1 cellular context compared by ENCODE assay signal in the genomic region with DNA sequence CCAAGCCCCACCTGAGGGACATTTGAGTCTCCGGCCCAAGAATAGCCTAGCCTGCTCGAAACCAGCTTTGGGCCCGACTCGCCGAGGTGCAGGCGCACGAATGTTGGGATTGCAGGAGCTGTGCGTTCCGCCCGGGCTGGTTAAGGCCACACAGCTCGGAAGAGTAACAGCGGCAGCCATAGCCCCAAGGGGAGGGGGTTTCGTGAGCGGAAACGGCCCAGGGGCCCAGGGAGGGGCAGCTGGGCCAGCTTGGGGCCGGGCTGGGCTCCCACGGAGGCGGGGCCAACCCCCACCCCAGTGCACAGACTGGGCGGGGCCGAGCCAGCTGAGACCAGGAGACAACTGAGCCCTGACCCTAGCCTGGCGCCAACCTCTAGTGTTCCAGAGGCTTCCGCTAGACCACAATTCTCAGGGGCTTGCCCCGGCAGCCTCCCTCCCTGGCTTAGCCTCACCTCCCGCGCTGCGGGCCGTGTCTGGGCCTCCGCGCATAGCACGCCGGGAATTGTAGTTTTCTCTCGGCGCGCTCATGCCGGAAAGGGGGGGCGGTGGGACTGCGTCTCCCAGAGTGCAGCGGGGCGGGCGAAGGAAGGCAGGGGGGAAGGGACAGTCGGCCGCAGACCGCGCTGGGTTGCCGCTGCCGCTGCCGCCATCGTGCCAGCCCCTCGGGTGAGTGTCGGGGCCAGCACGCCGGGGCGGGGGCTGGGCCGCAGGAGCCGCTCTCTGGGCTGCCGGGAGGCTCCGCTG.
TF ChIP-seq lines count a peak whose summit lies in the region.

NUTF2 (plus strand) TSS at position 614 of the 744 bp plus-strand sequence. CDS start 18,198 bp downstream, outside the sequence.

TF ChIP-seq in HepG2, 621 proteins besides CTCF, POLR2A, EP300 and RAD21 (continued from another document and continues in another):
- TF ChIP-seq, protein P1, sequence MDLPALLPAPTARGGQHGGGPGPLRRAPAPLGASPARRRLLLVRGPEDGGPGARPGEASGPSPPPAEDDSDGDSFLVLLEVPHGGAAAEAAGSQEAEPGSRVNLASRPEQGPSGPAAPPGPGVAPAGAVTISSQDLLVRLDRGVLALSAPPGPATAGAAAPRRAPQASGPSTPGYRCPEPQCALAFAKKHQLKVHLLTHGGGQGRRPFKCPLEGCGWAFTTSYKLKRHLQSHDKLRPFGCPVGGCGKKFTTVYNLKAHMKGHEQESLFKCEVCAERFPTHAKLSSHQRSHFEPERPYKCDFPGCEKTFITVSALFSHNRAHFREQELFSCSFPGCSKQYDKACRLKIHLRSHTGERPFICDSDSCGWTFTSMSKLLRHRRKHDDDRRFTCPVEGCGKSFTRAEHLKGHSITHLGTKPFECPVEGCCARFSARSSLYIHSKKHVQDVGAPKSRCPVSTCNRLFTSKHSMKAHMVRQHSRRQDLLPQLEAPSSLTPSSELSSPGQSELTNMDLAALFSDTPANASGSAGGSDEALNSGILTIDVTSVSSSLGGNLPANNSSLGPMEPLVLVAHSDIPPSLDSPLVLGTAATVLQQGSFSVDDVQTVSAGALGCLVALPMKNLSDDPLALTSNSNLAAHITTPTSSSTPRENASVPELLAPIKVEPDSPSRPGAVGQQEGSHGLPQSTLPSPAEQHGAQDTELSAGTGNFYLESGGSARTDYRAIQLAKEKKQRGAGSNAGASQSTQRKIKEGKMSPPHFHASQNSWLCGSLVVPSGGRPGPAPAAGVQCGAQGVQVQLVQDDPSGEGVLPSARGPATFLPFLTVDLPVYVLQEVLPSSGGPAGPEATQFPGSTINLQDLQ (CRISPR knock-in tag; IDR thresholded peaks at IDR 0.05): no peak
- peak; percentile 60 for TF ChIP-seq THRA (CRISPR knock-in tag; IDR thresholded peaks at IDR 0.05; ENCODE audit: borderline replicate concordance)
- TF ChIP-seq RXRA (CRISPR knock-in tag; IDR thresholded peaks at IDR 0.05): peak; percentile 95
- TF ChIP-seq FOXA3 (CRISPR knock-in tag; IDR thresholded peaks at IDR 0.05): peak; percentile 59
- TF ChIP-seq DNMT3B (CRISPR knock-in tag; conservative IDR thresholded peaks at IDR 0.05): 0 out of 2 replicates have a peak, but pooled peaks have one; percentile 23
- TF ChIP-seq REXO4 (CRISPR knock-in tag; IDR thresholded peaks at IDR 0.05; ENCODE audit: borderline replicate concordance): no peak
- no peak for TF ChIP-seq ETV6 (CRISPR knock-in tag; conservative IDR thresholded peaks at IDR 0.05)
- TF ChIP-seq ZBTB1 (CRISPR knock-in tag; IDR thresholded peaks at IDR 0.05; ENCODE audit: borderline replicate concordance): no peak
- TF ChIP-seq NFATC3 (CRISPR knock-in tag; IDR thresholded peaks at IDR 0.05): 0 out of 2 replicates have a peak, but pooled peaks have one; percentile 31
- TF ChIP-seq ELF1 (CRISPR knock-in tag; IDR thresholded peaks at IDR 0.05): peak; percentile 93
- TF ChIP-seq, protein P2, sequence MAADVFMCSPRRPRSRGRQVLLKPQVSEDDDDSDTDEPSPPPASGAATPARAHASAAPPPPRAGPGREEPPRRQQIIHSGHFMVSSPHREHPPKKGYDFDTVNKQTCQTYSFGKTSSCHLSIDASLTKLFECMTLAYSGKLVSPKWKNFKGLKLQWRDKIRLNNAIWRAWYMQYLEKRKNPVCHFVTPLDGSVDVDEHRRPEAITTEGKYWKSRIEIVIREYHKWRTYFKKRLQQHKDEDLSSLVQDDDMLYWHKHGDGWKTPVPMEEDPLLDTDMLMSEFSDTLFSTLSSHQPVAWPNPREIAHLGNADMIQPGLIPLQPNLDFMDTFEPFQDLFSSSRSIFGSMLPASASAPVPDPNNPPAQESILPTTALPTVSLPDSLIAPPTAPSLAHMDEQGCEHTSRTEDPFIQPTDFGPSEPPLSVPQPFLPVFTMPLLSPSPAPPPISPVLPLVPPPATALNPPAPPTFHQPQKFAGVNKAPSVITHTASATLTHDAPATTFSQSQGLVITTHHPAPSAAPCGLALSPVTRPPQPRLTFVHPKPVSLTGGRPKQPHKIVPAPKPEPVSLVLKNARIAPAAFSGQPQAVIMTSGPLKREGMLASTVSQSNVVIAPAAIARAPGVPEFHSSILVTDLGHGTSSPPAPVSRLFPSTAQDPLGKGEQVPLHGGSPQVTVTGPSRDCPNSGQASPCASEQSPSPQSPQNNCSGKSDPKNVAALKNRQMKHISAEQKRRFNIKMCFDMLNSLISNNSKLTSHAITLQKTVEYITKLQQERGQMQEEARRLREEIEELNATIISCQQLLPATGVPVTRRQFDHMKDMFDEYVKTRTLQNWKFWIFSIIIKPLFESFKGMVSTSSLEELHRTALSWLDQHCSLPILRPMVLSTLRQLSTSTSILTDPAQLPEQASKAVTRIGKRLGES (CRISPR knock-in tag; IDR thresholded peaks at IDR 0.05; ENCODE audit: borderline replicate concordance): no peak
- TF ChIP-seq SRSF1 (optimal IDR thresholded peaks at IDR 0.05; ENCODE audit: low read depth, low read length): peak; percentile 97
- TF ChIP-seq ZBTB8A (CRISPR knock-in tag; IDR thresholded peaks at IDR 0.05; ENCODE audit: borderline replicate concordance, low read depth): 0 out of 2 replicates have a peak, but pooled peaks have one; percentile 41
- TF ChIP-seq ZNF180 (CRISPR knock-in tag; IDR thresholded peaks at IDR 0.05; ENCODE audit: borderline replicate concordance, low read depth): no peak
- TF ChIP-seq CBX5 (CRISPR knock-in tag; IDR thresholded peaks at IDR 0.05; ENCODE audit: borderline replicate concordance): peak; percentile 80; the same call in 1 of the 2 replicates
- TF ChIP-seq PRDM4 (CRISPR knock-in tag; IDR thresholded peaks at IDR 0.05; ENCODE audit: borderline replicate concordance): no peak; the same call in 1 of the 2 replicates
- TF ChIP-seq ZNF232 (CRISPR knock-in tag; IDR thresholded peaks at IDR 0.05; ENCODE audit: borderline replicate concordance): peak; percentile 78; the same call in 1 of the 2 replicates
- no peak for TF ChIP-seq KIAA2018 (CRISPR knock-in tag; IDR thresholded peaks at IDR 0.05; ENCODE audit: borderline replicate concordance)
- TF ChIP-seq ZNF747 (CRISPR knock-in tag; IDR thresholded peaks at IDR 0.05; ENCODE audit: borderline replicate concordance): peak; percentile 96; the same call in 1 of the 2 replicates
- peak; percentile 96 for TF ChIP-seq NR2C2 (CRISPR knock-in tag; IDR thresholded peaks at IDR 0.05; ENCODE audit: borderline replicate concordance)
- 0 out of 2 replicates have a peak, but pooled peaks have one; percentile 18 for TF ChIP-seq ZNF253 (CRISPR knock-in tag; IDR thresholded peaks at IDR 0.05; ENCODE audit: borderline replicate concordance)
- TF ChIP-seq, protein P3, sequence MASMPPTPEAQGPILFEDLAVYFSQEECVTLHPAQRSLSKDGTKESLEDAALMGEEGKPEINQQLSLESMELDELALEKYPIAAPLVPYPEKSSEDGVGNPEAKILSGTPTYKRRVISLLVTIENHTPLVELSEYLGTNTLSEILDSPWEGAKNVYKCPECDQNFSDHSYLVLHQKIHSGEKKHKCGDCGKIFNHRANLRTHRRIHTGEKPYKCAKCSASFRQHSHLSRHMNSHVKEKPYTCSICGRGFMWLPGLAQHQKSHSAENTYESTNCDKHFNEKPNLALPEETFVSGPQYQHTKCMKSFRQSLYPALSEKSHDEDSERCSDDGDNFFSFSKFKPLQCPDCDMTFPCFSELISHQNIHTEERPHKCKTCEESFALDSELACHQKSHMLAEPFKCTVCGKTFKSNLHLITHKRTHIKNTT (CRISPR knock-in tag; IDR thresholded peaks at IDR 0.05): peak; percentile 71
- peak; percentile 96 for TF ChIP-seq ZNF143 (CRISPR knock-in tag; IDR thresholded peaks at IDR 0.05)
- peak; percentile 83 for TF ChIP-seq MTA1 (CRISPR knock-in tag; IDR thresholded peaks at IDR 0.05; ENCODE audit: borderline replicate concordance)
- peak; percentile 78 for TF ChIP-seq SMAD3 (CRISPR knock-in tag; IDR thresholded peaks at IDR 0.05)
- TF ChIP-seq NFYC (CRISPR knock-in tag; IDR thresholded peaks at IDR 0.05): peak; percentile 50; the same call in 1 of the 2 replicates
- TF ChIP-seq FOXP1 (IDR thresholded peaks at IDR 0.05): no peak
- peak; percentile 35; the same call in 1 of the 2 replicates for TF ChIP-seq FOXP1 (CRISPR knock-in tag; IDR thresholded peaks at IDR 0.05)
- TF ChIP-seq PAF1 (CRISPR knock-in tag; IDR thresholded peaks at IDR 0.05): no peak
- TF ChIP-seq ZMAT3 (CRISPR knock-in tag; conservative IDR thresholded peaks at IDR 0.05): peak; percentile 94
- TF ChIP-seq ZSCAN21 (CRISPR knock-in tag; IDR thresholded peaks at IDR 0.05; ENCODE audit: borderline replicate concordance): peak; percentile 44; the same call in 1 of the 2 replicates
